Comparison of ENCODE assay signal across 18 cellular contexts in genomic region chr5:114989512-114989911, GRCh38.
"Had no signal": no experiment of that assay in that cellular context is flagged by ENCODE, and none has a peak within 500 bp of the region (broad histone marks: within the 10 kb centered on the region; RNA-seq: fewer than 3 reads in every experiment).

No MANE protein-coding gene starts in this region.

- H3K36me3 Mint-ChIP-seq: mesothelial cell of epicardium had no signal

- H3K27me3 ChIP-seq: colonic mucosa, esophagus muscularis mucosa, foreskin keratinocyte, gastroesophageal sphincter, heart left ventricle, hepatocyte, left lung had no signal

- H3K27me3 Mint-ChIP-seq: dendritic cell treated with granulocyte-macrophage colony-stimulating factor and Interleukin-4, amounts not matched to agents 40 ng/mL and 50 ng/mL, for 4 days had no signal

- H3K4me1 Mint-ChIP-seq: mesothelial cell of epicardium had no signal

- DNase-seq: colonic mucosa; cortex of kidney; effector CD8-positive, alpha-beta T cell; effector memory CD8-positive, alpha-beta T cell; foreskin keratinocyte; hypothalamus; left cardiac atrium; left lung; left ventricle myocardium superior; lower lobe of right lung; mesenchymal stem cell; mucosa of descending colon had no signal

- H3K9me3 ChIP-seq: colonic mucosa, esophagus muscularis mucosa, gastroesophageal sphincter, left lung, lower lobe of right lung, mucosa of descending colon had no signal

- H3K27ac Mint-ChIP-seq: dendritic cell treated with granulocyte-macrophage colony-stimulating factor and Interleukin-4, amounts not matched to agents 40 ng/mL and 50 ng/mL, for 4 days; effector memory CD8-positive, alpha-beta T cell; mesothelial cell of epicardium had no signal

- H3K4me1 ChIP-seq: colonic mucosa, esophagus muscularis mucosa, foreskin keratinocyte, gastroesophageal sphincter, heart left ventricle, left lung, lower lobe of right lung had no signal

- H3K36me3 ChIP-seq: colonic mucosa, esophagus muscularis mucosa, gastroesophageal sphincter, heart left ventricle, left lung, lower lobe of right lung had no signal

- H3K9me3 Mint-ChIP-seq: dendritic cell treated with granulocyte-macrophage colony-stimulating factor and Interleukin-4, amounts not matched to agents 40 ng/mL and 50 ng/mL, for 4 days; effector memory CD8-positive, alpha-beta T cell; mesothelial cell of epicardium had no signal

- H3K4me3 Mint-ChIP-seq: dendritic cell treated with granulocyte-macrophage colony-stimulating factor and Interleukin-4, amounts not matched to agents 40 ng/mL and 50 ng/mL, for 4 days; effector memory CD8-positive, alpha-beta T cell; mesothelial cell of epicardium had no signal

- ATAC-seq: effector memory CD8-positive, alpha-beta T cell; foreskin keratinocyte; gastroesophageal sphincter; heart left ventricle; left cardiac atrium; left lung; left ventricle myocardium superior; lower lobe of right lung; mucosa of descending colon had no signal

- H3K4me3 ChIP-seq: colonic mucosa, esophagus muscularis mucosa, gastroesophageal sphincter, heart left ventricle, hepatocyte, left lung, lower lobe of right lung, mucosa of descending colon had no signal

- H3K27ac ChIP-seq: colonic mucosa, esophagus muscularis mucosa, foreskin keratinocyte, gastroesophageal sphincter, heart left ventricle, hepatocyte, left lung, lower lobe of right lung had no signal
